32 cellular contexts compared by ENCODE assay signal in the genomic region with DNA sequence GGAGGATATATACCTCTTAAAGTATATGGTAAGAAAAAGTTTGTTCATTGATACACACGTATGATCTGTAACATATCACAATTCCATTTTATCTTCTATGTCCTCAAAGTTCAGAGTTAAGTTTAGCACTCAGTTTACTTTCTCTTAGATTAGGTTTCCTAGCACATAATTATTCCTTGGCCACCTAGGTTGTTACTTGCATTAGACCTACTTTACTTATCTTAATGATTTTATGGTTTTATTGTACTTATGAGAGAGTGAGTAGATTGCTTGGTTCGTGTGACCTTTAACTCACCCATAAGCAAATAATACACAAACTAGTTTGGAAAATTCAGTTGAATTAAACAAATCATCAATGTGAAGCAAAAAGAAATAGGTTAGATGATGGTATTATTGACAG.
"Had no signal": no experiment of that assay in that cellular context is flagged by ENCODE, and none has a peak within 500 bp of the region (broad histone marks: within the 10 kb centered on the region; RNA-seq: fewer than 3 reads in every experiment).

No MANE protein-coding gene starts in this region.

- H3K27ac ChIP-seq: ascending aorta, cardiac muscle cell, VCaP had no signal

- H3K9me3 ChIP-seq: ascending aorta had no signal

- ATAC-seq: activated CD8-positive, alpha-beta T cell treated with anti-CD3 and anti-CD28 coated beads for 36 hours; activated naive CD8-positive, alpha-beta T cell treated with anti-CD3 and anti-CD28 coated beads, Interleukin-2, amount 50 U/mL, for 24 hours; activated T-cell treated with anti-CD3 and anti-CD28 coated beads, Interleukin-2, amount 50 U/mL, for 4 hours; activated T-cell treated with anti-CD3 and anti-CD28 coated beads, Interleukin-2, amount 50 U/mL, for 72 hours; activated T-helper 17 cell treated with anti-CD3 and anti-CD28 coated beads, Interleukin-2, amount 50 U/mL, for 72 hours had no signal

- DNase-seq: activated B cell treated with CpG ODN at 0.5 μM for 24 hours; activated CD4-positive, alpha-beta memory T cell treated with anti-CD3 and anti-CD28 coated beads for 36 hours; activated CD4-positive, alpha-beta T cell treated with anti-CD3 and anti-CD28 coated beads for 4 hours; activated CD4-positive, alpha-beta T cell treated with anti-CD3 and anti-CD28 coated beads, Interleukin-2, amount 10 ng/mL, durations not matched to agents 24 days and 14 days; activated CD4-positive, alpha-beta T cell treated with anti-CD3 and anti-CD28 coated beads, Interleukin-2, amount 50 U/mL, for 1 hour; activated CD4-positive, alpha-beta T cell treated with anti-CD3 and anti-CD28 coated beads, Interleukin-2, amount 50 U/mL, for 4 hours; activated CD4-positive, CD25-positive, alpha-beta regulatory T cell treated with anti-CD3 and anti-CD28 coated beads, Interleukin-2, amount 50 U/mL, for 72 hours; activated CD8-positive, alpha-beta memory T cell treated with anti-CD3 and anti-CD28 coated beads, Interleukin-2, amount 50 U/mL, for 4 hours; activated CD8-positive, alpha-beta T cell treated with anti-CD3 and anti-CD28 coated beads for 36 hours; activated effector memory CD4-positive, alpha-beta T cell treated with anti-CD3 and anti-CD28 coated beads, Interleukin-2, amount 50 U/mL, for 16 hours; activated gamma-delta T cell treated with Interleukin-2 at 50 U/mL for 16 hours; activated naive CD4-positive, alpha-beta T cell treated with anti-CD3 and anti-CD28 coated beads, Interleukin-2, amount 10 ng/mL, durations not matched to agents 7 days and 5 days; activated naive CD4-positive, alpha-beta T cell treated with Interleukin-2 at 50 U/mL for 16 hours; activated naive CD8-positive, alpha-beta T cell treated with anti-CD3 and anti-CD28 coated beads, Interleukin-2, amount 10 ng/mL, durations not matched to agents 7 days and 5 days; activated naive CD8-positive, alpha-beta T cell treated with anti-CD3 and anti-CD28 coated beads, Interleukin-2, amount 50 U/mL, for 24 hours; activated T-cell treated with anti-CD3 and anti-CD28 coated beads for 4 hours; activated T-cell treated with anti-CD3 and anti-CD28 coated beads, Interleukin-2, amount 50 U/mL, for 1 hour; activated T-cell treated with anti-CD3 and anti-CD28 coated beads, Interleukin-2, amount 50 U/mL, for 4 hours; activated T-cell treated with anti-CD3 and anti-CD28 coated beads, Interleukin-2, amount 50 U/mL, for 72 hours; amygdala; anterior cingulate cortex; caudate nucleus; cerebellar nuclear complex; T-helper 1 cell; T-helper 2 cell; T-helper 9 cell had no signal

- H3K36me3 ChIP-seq: ascending aorta, cardiac muscle cell had no signal

- H3K4me3 ChIP-seq: ascending aorta, cardiac muscle cell had no signal

- H3K27me3 ChIP-seq: ascending aorta, cardiac muscle cell had no signal

- FAIRE-seq: bronchial epithelial cell, TTC549 had no signal

- H3K4me1 ChIP-seq: ascending aorta had no signal
